8 cellular contexts compared by ENCODE assay signal in genomic region chr11:4072668-4073285, GRCh38. TPM values are rescaled to one million over a fixed set of nuclear protein-coding genes. Genes with fewer than 3 reads are reported as not detected.
DNase-seq lines count a peak whose midpoint lies in the region; ATAC-seq and TF ChIP-seq lines count a peak whose summit lies in the region.

No MANE protein-coding gene starts in this region.

- intact Hi-C loops in CD8-positive, alpha-beta T cell (cut with DNase I, micrococcal nuclease): loop anchor here (1.0 to 10.0 kb wide), 10 partner anchors 85 to 618 kb away; no protein-coding TSS in a partner anchor
- intact Hi-C loops in breast epithelium (cut with DNase I; ENCODE audit: low total_unique reads): no loop called here

- H3K4me3 Mint-ChIP-seq in CD8-positive, alpha-beta T cell: no peak overlapping the region
- H3K4me3 Mint-ChIP-seq in immature natural killer cell: no peak overlapping the region

- TF ChIP-seq POLR2A in breast epithelium (IDR thresholded peaks at IDR 0.05): no peak

- peak overlapping the region; percentile 87 for H3K27ac Mint-ChIP-seq in CD8-positive, alpha-beta T cell
- peak overlapping the region; percentile 28 to 86 (median 45) for H3K27ac Mint-ChIP-seq in immature natural killer cell

- no peaks in the 10 kb centered on the region for H3K27me3 ChIP-seq in CD8-positive, alpha-beta T cell (ENCODE audit: insufficient read depth, low read length)
- no peaks in the 10 kb centered on the region for H3K27me3 ChIP-seq in breast epithelium

- H3K9me3 Mint-ChIP-seq in CD8-positive, alpha-beta T cell: no peaks in the 10 kb centered on the region
- H3K9me3 Mint-ChIP-seq in immature natural killer cell: no peaks in the 10 kb centered on the region

- CTCF ChIA-PET in CD8-positive, alpha-beta T cell (lab: Charles Lee): interaction anchor here (0.5 to 13.5 kb wide), 95 partner anchors 9 to 361 kb away, joined by 3 to 548 read pairs (median 5); partner anchors contain the start of genes NUP98, PGAP2, RHOG and RRM1

- H3K9me3 ChIP-seq in CD8-positive, alpha-beta T cell (ENCODE audit: low read length): no peaks in the 10 kb centered on the region
- no peaks in the 10 kb centered on the region for H3K9me3 ChIP-seq in breast epithelium

- H3K36me3 Mint-ChIP-seq in CD8-positive, alpha-beta T cell: peaks cover 56% of the 10 kb centered on the region
- H3K36me3 Mint-ChIP-seq in immature natural killer cell: peaks cover 0 to 20% (median 7%) of the 10 kb centered on the region in 3 donors

- H3K4me1 ChIP-seq in CD8-positive, alpha-beta T cell (ENCODE audit: insufficient read depth, low read length): peaks cover 37% of the 10 kb centered on the region
- peaks cover 0 to 4% of the 10 kb centered on the region in 2 donors for H3K4me1 ChIP-seq in breast epithelium

- DNase-seq in CD8-positive, alpha-beta T cell: peak in 5 of 7 experiments; percentile 29 to 56 (median 46)
- DNase-seq in NCI-H1436 (lab: John Stamatoyannopoulos, UW): peak; percentile 81
- peak; percentile 81 for DNase-seq in SKM-1 treated with dmso at 0.1 percent for 144 hours (lab: John Stamatoyannopoulos, UW; ENCODE audit: unreplicated experiment)
- peak in 1 of 2 donors; percentile 56 for DNase-seq in breast epithelium (ENCODE audit: low spot score in 2 of 2)
- peak; percentile 68 to 74 (median 74) for DNase-seq in immature natural killer cell
- peak; percentile 39 for DNase-seq in stimulated activated CD4-positive, alpha-beta T cell treated with anti-CD3 and anti-CD28 coated beads, Interleukin-2, amount 100 ng/mL, for 4 hours (ENCODE audit: low read depth)
- DNase-seq in ecto neural progenitor cell (ENCODE audit: low spot score): no peak

- peak; percentile 83 for ATAC-seq in CD8-positive, alpha-beta T cell
- ATAC-seq in GM21390 (IDR thresholded peaks at IDR 0.05; ENCODE audit: unreplicated experiment): peak; percentile 61

- H3K4me3 ChIP-seq in CD8-positive, alpha-beta T cell (ENCODE audit: low read depth, low read length): no peak overlapping the region
- H3K4me3 ChIP-seq in breast epithelium: no peak overlapping the region

- H3K27ac ChIP-seq in CD8-positive, alpha-beta T cell (ENCODE audit: low read depth, low read length): no peak overlapping the region
- no peak overlapping the region for H3K27ac ChIP-seq in breast epithelium

- POLR2A ChIA-PET in CD8-positive, alpha-beta T cell (lab: Charles Lee): interaction anchor here (0.9 to 3.6 kb wide), 7 partner anchors 125 to 264 kb away, joined by 3 to 27 read pairs (median 9); partner anchors contain the start of genes PGAP2, RHOG and STIM1

- peaks cover 53% of the 10 kb centered on the region for H3K4me1 Mint-ChIP-seq in CD8-positive, alpha-beta T cell (ENCODE audit: low read depth)
- peaks cover 36 to 67% of the 10 kb centered on the region in 2 donors for H3K4me1 Mint-ChIP-seq in immature natural killer cell

- H3K27me3 Mint-ChIP-seq in CD8-positive, alpha-beta T cell (ENCODE audit: low read depth): no peaks in the 10 kb centered on the region
- H3K27me3 Mint-ChIP-seq in immature natural killer cell (ENCODE audit: low read depth in 3 of 3): peaks cover 0 to 7% (median 3%) of the 10 kb centered on the region in 3 donors

- peak; percentile 87 for TF ChIP-seq CTCF in CD8-positive, alpha-beta T cell (IDR thresholded peaks at IDR 0.05)
- peak; percentile 89 to 96 (median 94) for TF ChIP-seq CTCF in breast epithelium (IDR thresholded peaks at IDR 0.05)

- no peaks in the 10 kb centered on the region for H3K36me3 ChIP-seq in CD8-positive, alpha-beta T cell (ENCODE audit: insufficient read depth, low read length)
- no peaks in the 10 kb centered on the region for H3K36me3 ChIP-seq in breast epithelium

RNA-seq across cellular contexts. Expression of gene RRM1, which starts 21.8 kb away (rescaled TPM):
- 10 to 100 TPM; 53.1 to 57.3 TPM for total RNA-seq in CD8-positive, alpha-beta T cell
- total RNA-seq in breast epithelium: 10 to 100 TPM; 35.7 to 52.0 (median 52.0) TPM
- polyA plus RNA-seq in immature natural killer cell: 10 to 100 TPM; 18.8 to 26.2 (median 25.9) TPM
